1 cellular context compared by ENCODE assay signal in genomic region chr17:28763804-28764266, GRCh38.
TF ChIP-seq lines count a peak whose summit lies in the region.

No MANE protein-coding gene starts in this region.

TF ChIP-seq in HEK293, 187 proteins besides CTCF, POLR2A, EP300 and RAD21 (continued from another document):
- TF ChIP-seq ZNF280D (tag by site-specific recombination; IDR thresholded peaks at IDR 0.05) (no peak), BCL11B (tag by site-specific recombination; IDR thresholded peaks at IDR 0.05; ENCODE audit: low read depth) (no peak), KLF10 (tag by site-specific recombination; IDR thresholded peaks at IDR 0.05) (peak; percentile 56), ZEB2 (tag by site-specific recombination; IDR thresholded peaks at IDR 0.05) (0 out of 2 replicates have a peak, but pooled peaks have one; percentile 23), ZBTB1 (tag by site-specific recombination; IDR thresholded peaks at IDR 0.05) (no peak), ZNF324 (tag by site-specific recombination; IDR thresholded peaks at IDR 0.05) (no peak), ZBTB44 (tag by site-specific recombination; IDR thresholded peaks at IDR 0.05) (peak; percentile 24; the same call in 1 of the 2 replicates), ZNF19 (tag by site-specific recombination; IDR thresholded peaks at IDR 0.05; ENCODE audit: low read depth) (no peak), ZNF707 (tag by site-specific recombination; IDR thresholded peaks at IDR 0.05) (no peak)
